Comparison of ENCODE assay signal across 9 cellular contexts in genomic region chr10:99779335-99779734, GRCh38. TPM values are rescaled to one million over a fixed set of nuclear protein-coding genes. Genes with fewer than 3 reads are reported as not detected.
DNase-seq lines count a peak whose midpoint lies in the region; ATAC-seq and TF ChIP-seq lines count a peak whose summit lies in the region.
"Had no signal": no experiment of that assay in that cellular context is flagged by ENCODE, and none has a peak within 500 bp of the region (broad histone marks: within the 10 kb centered on the region; RNA-seq: fewer than 3 reads in every experiment).

No MANE protein-coding gene starts in this region.

- H3K36me3 ChIP-seq in esophagus squamous epithelium, result no peaks in the 10 kb centered on the region
- H3K36me3 ChIP-seq in rectal smooth muscle tissue (ENCODE audit: control insufficient read depth, insufficient read depth, low read length), result no peaks in the 10 kb centered on the region
- H3K36me3 ChIP-seq in MM.1S (replicated peaks; ENCODE audit: insufficient read depth, low read length), result no peaks in the 10 kb centered on the region

- H3K4me1 ChIP-seq in esophagus squamous epithelium (peaks cover 0 to 41% (median 40%) of the 10 kb centered on the region in 3 donors), rectal smooth muscle tissue (ENCODE audit: control insufficient read depth, insufficient read depth, low read length) (peaks cover 4% of the 10 kb centered on the region), MM.1S (ENCODE audit: low read length) (no peaks in the 10 kb centered on the region)

- no peaks in the 10 kb centered on the region for H3K9me2 ChIP-seq in MM.1S (replicated peaks; ENCODE audit: insufficient read depth, low read length)

- no peak for ATAC-seq in GM18511 (IDR thresholded peaks at IDR 0.05; ENCODE audit: unreplicated experiment)

- H3F3A ChIP-seq in MM.1S (ENCODE audit: insufficient read depth, low read length), result no peaks in the 10 kb centered on the region

- H2AFZ ChIP-seq in MM.1S (ENCODE audit: low read length), result no peak overlapping the region

- intact Hi-C loops in esophagus squamous epithelium (cut with DNase I), result no loop called here

- 18 to 23% methylated on average over 4 of the region's 4 CpGs for WGBS in esophagus squamous epithelium, 2 donors

- H3K27ac ChIP-seq in esophagus squamous epithelium (peak overlapping the region; percentile 69 to 84 (median 75)), rectal smooth muscle tissue (ENCODE audit: low read depth, low read length) (peak overlapping the region; percentile 12), MM.1S (ENCODE audit: low read length) (no peak overlapping the region)

- no peak overlapping the region for H3K9ac ChIP-seq in rectal smooth muscle tissue (ENCODE audit: low read length)
- no peak overlapping the region for H3K9ac ChIP-seq in MM.1S (ENCODE audit: low read length)

- DNase-seq in GDM1 (lab: John Stamatoyannopoulos, UW), result peak; percentile 3
- DNase-seq in OCI-M1 (lab: John Stamatoyannopoulos, UW), result peak; percentile 83
- no peak for DNase-seq in esophagus squamous epithelium (lab: John Stamatoyannopoulos, UW)
- no peak for DNase-seq in activated T-cell treated with anti-CD3 and anti-CD28 coated beads for 4 hours
- no peak for DNase-seq in MM.1S
- no peak for DNase-seq in effector CD4-positive, alpha-beta T cell
- DNase-seq: effector CD8-positive, alpha-beta T cell had no signal

- peak overlapping the region in 2 of 4 donors; percentile 6 to 30 for H3K4me3 ChIP-seq in esophagus squamous epithelium
- H3K4me3 ChIP-seq in rectal smooth muscle tissue (ENCODE audit: low read length), result peak overlapping the region; percentile 11
- H3K4me3 ChIP-seq in MM.1S (ENCODE audit: low read length), result no peak overlapping the region

- H3K4me2 ChIP-seq in MM.1S (ENCODE audit: low read depth, low read length), result no peak overlapping the region

- no peaks in the 10 kb centered on the region for H3K79me2 ChIP-seq in MM.1S (ENCODE audit: low read length)

- no peak for TF ChIP-seq POLR2A in esophagus squamous epithelium (IDR thresholded peaks at IDR 0.05)

- TF ChIP-seq CTCF in esophagus squamous epithelium (IDR thresholded peaks at IDR 0.05) (no peak), MM.1S (IDR thresholded peaks at IDR 0.05; ENCODE audit: low read length) (no peak)

- no peaks in the 10 kb centered on the region for H3K27me3 ChIP-seq in esophagus squamous epithelium
- H3K27me3 ChIP-seq in rectal smooth muscle tissue (ENCODE audit: control insufficient read depth, insufficient read depth, low read length), result no peaks in the 10 kb centered on the region
- no peaks in the 10 kb centered on the region for H3K27me3 ChIP-seq in MM.1S (replicated peaks; ENCODE audit: insufficient read depth, low read length)

- no peaks in the 10 kb centered on the region for H3K9me3 ChIP-seq in esophagus squamous epithelium
- no peaks in the 10 kb centered on the region for H3K9me3 ChIP-seq in MM.1S (replicated peaks; ENCODE audit: insufficient read depth, low read length)

- H4K20me1 ChIP-seq in MM.1S (ENCODE audit: insufficient read depth, low read length), result no peaks in the 10 kb centered on the region

RNA-seq across cellular contexts. Expression of gene ABCC2, which starts 3.1 kb away (rescaled TPM):
- 1 to 10 TPM in 2 of 4 donors, under 1 TPM in 2; 0.61 to 2.2 (median 1.1) TPM for total RNA-seq in esophagus squamous epithelium

RNA-seq across cellular contexts. Expression of gene CUTC, which starts 47.3 kb away (rescaled TPM):
- 10 to 100 TPM in 3 of 4 donors, 1 to 10 TPM in 1; 6.7 to 29.0 (median 18.9) TPM for total RNA-seq in esophagus squamous epithelium

RNA-seq across cellular contexts. Expression of gene COX15, which starts 47.4 kb away (rescaled TPM):
- 10 to 100 TPM; 17.2 to 38.4 (median 18.1) TPM for total RNA-seq in esophagus squamous epithelium

Comparison
In these comparisons a context has a peak if more than half of its experiments do, and no peak if none do; other contexts are left out.
1. DNase-seq: peak in GDM1 (single experiment) and OCI-M1 (single experiment); none in esophagus squamous epithelium (single experiment), activated T-cell treated with anti-CD3 and anti-CD28 coated beads for 4 hours (single experiment), MM.1S (single experiment) and effector CD4-positive, alpha-beta T cell (single experiment).